In genomic region chr5:171437286-171437821, GRCh38 we compare ENCODE assay signal across 24 cellular contexts. TPM values are rescaled to one million over a fixed set of nuclear protein-coding genes. Genes with fewer than 3 reads are reported as not detected.
DNase-seq lines count a peak whose midpoint lies in the region; ATAC-seq, FAIRE-seq and TF ChIP-seq lines count a peak whose summit lies in the region.
"Had no signal": no experiment of that assay in that cellular context is flagged by ENCODE, and none has a peak within 500 bp of the region (broad histone marks: within the 10 kb centered on the region; RNA-seq: fewer than 3 reads in every experiment).

No MANE protein-coding gene starts in this region.

- H3K27me3 Mint-ChIP-seq in GM23338 (ENCODE audit: insufficient read depth, low read depth, poor library complexity) (peaks cover 9% of the 10 kb centered on the region), glutamatergic neuron (ENCODE audit: unreplicated experiment) (peaks cover 14% of the 10 kb centered on the region)
- H3K27me3 Mint-ChIP-seq: activated CD4-positive, alpha-beta T cell treated with anti-CD3 and anti-CD28 coated beads, Interleukin-2, amount 10 ng/mL, durations not matched to agents 7 days and 5 days; natural killer cell treated with Interleukin-12 subunit alpha and Interleukin-12 subunit beta and Interleukin-15 and Interleukin-18, amount 100 ng/mL, for 72 hours had no signal

- H3K79me2 ChIP-seq in GM23338 (replicated peaks; ENCODE audit: insufficient read depth) (no peaks in the 10 kb centered on the region), hepatocyte (no peaks in the 10 kb centered on the region), PC-9 (ENCODE audit: low read depth) (no peaks in the 10 kb centered on the region)

- H3K27me3 ChIP-seq in GM23338 (ENCODE audit: insufficient read depth) = no peaks in the 10 kb centered on the region
- no peaks in the 10 kb centered on the region for H3K27me3 ChIP-seq in pancreas
- no peaks in the 10 kb centered on the region for H3K27me3 ChIP-seq in hepatocyte
- no peaks in the 10 kb centered on the region for H3K27me3 ChIP-seq in PC-9 (ENCODE audit: insufficient read depth, low read depth)
- H3K27me3 ChIP-seq: spleen, upper lobe of left lung had no signal

- H3K4me3 Mint-ChIP-seq in GM23338 (no peak overlapping the region), glutamatergic neuron (ENCODE audit: unreplicated experiment) (no peak overlapping the region)
- H3K4me3 Mint-ChIP-seq: activated CD4-positive, alpha-beta T cell treated with anti-CD3 and anti-CD28 coated beads, Interleukin-2, amount 10 ng/mL, durations not matched to agents 7 days and 5 days; CD8-positive, alpha-beta memory T cell; natural killer cell treated with Interleukin-12 subunit alpha and Interleukin-12 subunit beta and Interleukin-15 and Interleukin-18, amount 100 ng/mL, for 72 hours had no signal

- FAIRE-seq in pancreas (lab: Jason Lieb, UNC) = no peak
- FAIRE-seq: GM12892, H54 had no signal

- H3K9me2 ChIP-seq in GM23338 (ENCODE audit: insufficient read depth) (no peaks in the 10 kb centered on the region), hepatocyte (replicated peaks; ENCODE audit: insufficient read depth) (no peaks in the 10 kb centered on the region), PC-9 (ENCODE audit: insufficient read depth) (no peaks in the 10 kb centered on the region)

- H4K20me1 ChIP-seq in GM23338 (replicated peaks; ENCODE audit: insufficient read depth) (no peaks in the 10 kb centered on the region), hepatocyte (ENCODE audit: insufficient read depth, poor library complexity, severe bottlenecking) (no peaks in the 10 kb centered on the region), PC-9 (ENCODE audit: insufficient read depth) (no peaks in the 10 kb centered on the region)

- DNase-seq in GM23338 (ENCODE audit: low spot score) (peak; percentile 71), glutamatergic neuron (peak; percentile 68), pancreas (peak; percentile 82 to 95 (median 91)), hepatocyte (ENCODE audit: low spot score) (no peak), NCI-H2196 (lab: John Stamatoyannopoulos, UW; ENCODE audit: unreplicated experiment) (no peak), PC-9 (no peak)
- DNase-seq: activated CD4-positive, alpha-beta T cell treated with anti-CD3 and anti-CD28 coated beads, Interleukin-2, amount 10 ng/mL, durations not matched to agents 7 days and 5 days; CD8-positive, alpha-beta memory T cell; dermis blood vessel endothelial cell; DND-41; hippocampal formation; kidney glomerular epithelial cell; NCI-H1105 treated with DMSO at 0.1 percent for 48 hours; Right ventricle myocardium superior had no signal

- intact Hi-C loops in pancreas (cut with DNase I) (no loop called here), PC-9 (cut with micrococcal nuclease; ENCODE audit: unreplicated experiment) (no loop called here)

- POLR2A ChIA-PET in PC-9 (lab: Charles Lee; ENCODE audit: unreplicated experiment) = no interaction called here

- peaks cover 47% of the 10 kb centered on the region for H3K4me1 Mint-ChIP-seq in GM23338
- H3K4me1 Mint-ChIP-seq in glutamatergic neuron (ENCODE audit: low read depth, unreplicated experiment) = peaks cover 32% of the 10 kb centered on the region
- H3K4me1 Mint-ChIP-seq: activated CD4-positive, alpha-beta T cell treated with anti-CD3 and anti-CD28 coated beads, Interleukin-2, amount 10 ng/mL, durations not matched to agents 7 days and 5 days; CD8-positive, alpha-beta memory T cell had no signal

- H3K9me3 ChIP-seq in pancreas (no peaks in the 10 kb centered on the region), hepatocyte (ENCODE audit: low read depth) (no peaks in the 10 kb centered on the region), PC-9 (ENCODE audit: insufficient read depth, low read depth) (no peaks in the 10 kb centered on the region)
- H3K9me3 ChIP-seq: prostate gland, spleen, upper lobe of left lung had no signal

- H3K4me3 ChIP-seq in GM23338 = no peak overlapping the region
- H3K4me3 ChIP-seq in pancreas = no peak overlapping the region
- H3K4me3 ChIP-seq in hepatocyte = no peak overlapping the region
- no peak overlapping the region for H3K4me3 ChIP-seq in PC-9
- H3K4me3 ChIP-seq: prostate gland, spleen, upper lobe of left lung had no signal

- H3K27ac Mint-ChIP-seq in GM23338 (no peak overlapping the region), glutamatergic neuron (ENCODE audit: unreplicated experiment) (peak overlapping the region; percentile 83)
- H3K27ac Mint-ChIP-seq: activated CD4-positive, alpha-beta T cell treated with anti-CD3 and anti-CD28 coated beads, Interleukin-2, amount 10 ng/mL, durations not matched to agents 7 days and 5 days; activated T-helper 2 cell treated with anti-CD3 and anti-CD28 coated beads, Interferon-gamma antibody, Interleukin-2, Interleukin-4, amounts not matched to agents 10 μg/mL and 5 μg/mL and 100 μg/mL, durations not matched to agents 14 hours and 24 hours and 36 hours; CD8-positive, alpha-beta memory T cell; natural killer cell treated with Interleukin-12 subunit alpha and Interleukin-12 subunit beta and Interleukin-15 and Interleukin-18, amount 100 ng/mL, for 72 hours had no signal

- H3K27ac ChIP-seq in GM23338 (ENCODE audit: low read depth) (no peak overlapping the region), VCaP (peak overlapping the region; percentile 64), pancreas (peak overlapping the region; percentile 76 to 86 (median 84)), hepatocyte (no peak overlapping the region), PC-9 (no peak overlapping the region)
- H3K27ac ChIP-seq: prostate gland, spleen had no signal

- H3K9me3 Mint-ChIP-seq in GM23338 (no peaks in the 10 kb centered on the region), glutamatergic neuron (ENCODE audit: unreplicated experiment) (peaks cover 12% of the 10 kb centered on the region)
- H3K9me3 Mint-ChIP-seq: activated CD4-positive, alpha-beta T cell treated with anti-CD3 and anti-CD28 coated beads, Interleukin-2, amount 10 ng/mL, durations not matched to agents 7 days and 5 days; activated T-helper 2 cell treated with anti-CD3 and anti-CD28 coated beads, Interferon-gamma antibody, Interleukin-2, Interleukin-4, amounts not matched to agents 10 μg/mL and 5 μg/mL and 100 μg/mL, durations not matched to agents 14 hours and 24 hours and 36 hours; CD8-positive, alpha-beta memory T cell; natural killer cell treated with Interleukin-12 subunit alpha and Interleukin-12 subunit beta and Interleukin-15 and Interleukin-18, amount 100 ng/mL, for 72 hours had no signal

- CTCF ChIA-PET in PC-9 (lab: Charles Lee) = no interaction called here

- 27 to 30% methylated on average over 14 of the region's 14 CpGs for WGBS in pancreas, 2 donors
- WGBS in hepatocyte (ENCODE audit: low lambda C conversion rate, missing lambda C conversion rate) = 67% methylated on average over 13 of the region's 14 CpGs

- H3F3A ChIP-seq in GM23338 (replicated peaks; ENCODE audit: low read depth) (no peaks in the 10 kb centered on the region), PC-9 (ENCODE audit: insufficient read depth, low read depth) (no peaks in the 10 kb centered on the region)

- H2AFZ ChIP-seq in GM23338 (peak overlapping the region; percentile 84), hepatocyte (no peak overlapping the region), PC-9 (no peak overlapping the region)

- ATAC-seq in GM23338 (peak; percentile 59), pancreas (peak; percentile 86 to 92 (median 90)), HG02759 (IDR thresholded peaks at IDR 0.05; ENCODE audit: unreplicated experiment) (no peak)
- ATAC-seq: natural killer cell treated with Interleukin-12 subunit alpha and Interleukin-12 subunit beta and Interleukin-15 and Interleukin-18, amount 100 ng/mL, for 72 hours had no signal

- peaks cover 17% of the 10 kb centered on the region for H3K4me1 ChIP-seq in GM23338 (ENCODE audit: insufficient read depth)
- peaks cover 10 to 15% (median 11%) of the 10 kb centered on the region in 3 donors for H3K4me1 ChIP-seq in pancreas
- H3K4me1 ChIP-seq in hepatocyte (ENCODE audit: insufficient read depth) = peaks cover 13% of the 10 kb centered on the region
- H3K4me1 ChIP-seq in PC-9 (replicated peaks; ENCODE audit: insufficient read depth) = no peaks in the 10 kb centered on the region
- H3K4me1 ChIP-seq: prostate gland, spleen had no signal

- H3K36me3 ChIP-seq in GM23338 (ENCODE audit: insufficient read depth) (no peaks in the 10 kb centered on the region), pancreas (no peaks in the 10 kb centered on the region), hepatocyte (replicated peaks; ENCODE audit: insufficient read depth, low read depth) (no peaks in the 10 kb centered on the region), PC-9 (ENCODE audit: low read depth) (no peaks in the 10 kb centered on the region)
- H3K36me3 ChIP-seq: prostate gland, spleen, upper lobe of left lung had no signal

- 0 out of 2 replicates have a peak overlapping the region, but pooled peaks have one; percentile 55 for H3K4me2 ChIP-seq in GM23338
- no peak overlapping the region for H3K4me2 ChIP-seq in hepatocyte
- H3K4me2 ChIP-seq in PC-9 = no peak overlapping the region

- BruUV-seq in PC-9 (replicated peaks; lab: Mats Ljungman, UMichigan) = no TSS peak

- H3K36me3 Mint-ChIP-seq in GM23338 (ENCODE audit: low read depth) = no peaks in the 10 kb centered on the region; the same call in 2 of the 3 replicates
- no peaks in the 10 kb centered on the region for H3K36me3 Mint-ChIP-seq in glutamatergic neuron (ENCODE audit: unreplicated experiment)
- H3K36me3 Mint-ChIP-seq: CD8-positive, alpha-beta memory T cell; natural killer cell treated with Interleukin-12 subunit alpha and Interleukin-12 subunit beta and Interleukin-15 and Interleukin-18, amount 100 ng/mL, for 72 hours had no signal

- TF ChIP-seq CTCF in GM23338 (conservative IDR thresholded peaks at IDR 0.05; ENCODE audit: low read depth in 2 of 2) (peak; percentile 26 to 36), VCaP (conservative IDR thresholded peaks at IDR 0.05) (no peak), glutamatergic neuron (IDR thresholded peaks at IDR 0.05; ENCODE audit: partially characterized antibody, unreplicated experiment) (no peak), pancreas (IDR thresholded peaks at IDR 0.05) (no peak), hepatocyte (IDR thresholded peaks at IDR 0.05; ENCODE audit: poor library complexity) (no peak), PC-9 (conservative IDR thresholded peaks at IDR 0.05) (no peak)

RNA-seq across cellular contexts. Expression of gene FGF18, which starts 17.9 kb away (rescaled TPM):
- 0.56 TPM in 1 of 2 replicates, not detected in the other for total RNA-seq in GM23338 (2014; rRNA removed; shearing (Covaris generic))
- polyA plus RNA-seq in GM23338 (2016; fragmentation: Nextera tagmentation; extraction: Ambion mirVana) (0.75 and 0.86 TPM in 2 replicates), pancreas (under 1 TPM; 0.38 to 0.52 TPM), hepatocyte (6.5 and 7.2 TPM in 2 replicates)
- total RNA-seq in glutamatergic neuron (ENCODE audit: unreplicated experiment) (26.3 TPM), pancreas (under 1 TPM; 0.13 to 0.97 (median 0.31) TPM), hepatocyte (1.00 and 2.2 TPM in 2 replicates), PC-9 (2021) (0.52 and 1.1 TPM in 2 replicates)
- total RNA-seq: activated T-helper 2 cell treated with anti-CD3 and anti-CD28 coated beads, Interferon-gamma antibody, Interleukin-2, Interleukin-4, amounts not matched to agents 10 μg/mL and 5 μg/mL and 100 μg/mL, durations not matched to agents 14 hours and 24 hours and 36 hours; dermis blood vessel endothelial cell; T-helper 1 cell treated with Interleukin-12 subunit alpha and Interleukin-12 subunit beta and Interleukin-4 antibody, amounts not matched to agents 30 ng/mL and 1 ng/mL, for 36 hours had no signal
- polyA plus RNA-seq: CD8-positive, alpha-beta memory T cell had no signal

RNA-seq across cellular contexts. Expression of gene NPM1, which starts 49.7 kb away (rescaled TPM):
- total RNA-seq in GM23338 (2014; rRNA removed; shearing (Covaris generic)) = 2,727 and 5,242 TPM in 2 replicates
- polyA plus RNA-seq in GM23338 (2016; fragmentation: Nextera tagmentation; extraction: Ambion mirVana) = 3,739 and 3,980 TPM in 2 replicates
- 600 TPM for total RNA-seq in glutamatergic neuron (ENCODE audit: unreplicated experiment)
- total RNA-seq in pancreas = 100 to 1,000 TPM; 412 to 942 (median 582) TPM
- polyA plus RNA-seq in pancreas = 100 to 1,000 TPM; 671 to 793 TPM
- 1,088 and 1,095 TPM in 2 replicates for total RNA-seq in hepatocyte
- polyA plus RNA-seq in hepatocyte = 373 and 443 TPM in 2 replicates
- total RNA-seq in PC-9 (2021) = 2,285 and 2,364 TPM in 2 replicates

Comparison
In these comparisons a context has a peak if more than half of its experiments do, and no peak if none do; other contexts are left out.
1. DNase-seq: peak in GM23338 (single experiment), glutamatergic neuron (single experiment) and pancreas (6 of 6); none in hepatocyte (single experiment), NCI-H2196 (single experiment) and PC-9 (0 of 2).
2. H3K27ac ChIP-seq: peak in VCaP (single experiment) and pancreas (4 of 4); none in GM23338 (single experiment), hepatocyte (single experiment) and PC-9 (single experiment).
3. CTCF ChIP-seq: peak in GM23338 (2 of 2); none in VCaP (single experiment), glutamatergic neuron (single experiment), pancreas (0 of 4), hepatocyte (single experiment) and PC-9 (single experiment).